Comparison of ENCODE assay signal across 9 cellular contexts in the genomic region with DNA sequence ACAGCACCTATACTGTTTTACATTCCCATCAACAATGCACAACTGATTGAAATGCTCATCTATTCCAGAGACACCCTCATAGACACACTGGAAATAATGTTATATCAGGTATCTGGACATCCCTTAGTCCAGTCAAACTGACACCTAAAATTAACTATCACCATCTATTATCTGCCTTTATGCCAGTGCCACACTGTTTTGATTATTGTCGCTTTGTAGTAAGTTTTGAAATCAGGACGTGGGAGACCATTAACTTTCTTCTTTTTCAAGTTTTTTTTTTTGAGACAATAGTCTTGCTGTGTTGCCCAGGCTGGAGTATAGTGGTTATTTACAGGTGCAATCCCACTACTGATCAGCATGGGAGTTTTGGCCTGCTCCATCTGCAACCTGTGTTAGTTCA. TPM values are rescaled to one million over a fixed set of nuclear protein-coding genes. Genes with fewer than 3 reads are reported as not detected.
"Had no signal": no experiment of that assay in that cellular context is flagged by ENCODE, and none has a peak within 500 bp of the region (broad histone marks: within the 10 kb centered on the region; RNA-seq: fewer than 3 reads in every experiment).

No MANE protein-coding gene starts in this region.

- FAIRE-seq: HepG2, HTR-8/SVneo had no signal

- ATAC-seq: HepG2 had no signal

- H3K27ac ChIP-seq: HL-60 had no signal

- DNase-seq: IMR-90, KBM-7, KG1 had no signal

RNA-seq across cellular contexts. Expression of gene KLHL40, which starts 9.4 kb away (rescaled TPM):
- total RNA-seq: HepG2, HT-29, HT1080, IMR-90 had no signal
- polyA plus RNA-seq: HepG2, IgD-negative memory B cell, IMR-90 had no signal

RNA-seq across cellular contexts. Expression of gene HHATL, which starts 26.7 kb away (rescaled TPM):
- total RNA-seq: HepG2, HT-29, HT1080, IMR-90 had no signal
- polyA plus RNA-seq: IgD-negative memory B cell, IMR-90 had no signal
